Comparison of ENCODE assay signal across 1 cellular context in the genomic region with DNA sequence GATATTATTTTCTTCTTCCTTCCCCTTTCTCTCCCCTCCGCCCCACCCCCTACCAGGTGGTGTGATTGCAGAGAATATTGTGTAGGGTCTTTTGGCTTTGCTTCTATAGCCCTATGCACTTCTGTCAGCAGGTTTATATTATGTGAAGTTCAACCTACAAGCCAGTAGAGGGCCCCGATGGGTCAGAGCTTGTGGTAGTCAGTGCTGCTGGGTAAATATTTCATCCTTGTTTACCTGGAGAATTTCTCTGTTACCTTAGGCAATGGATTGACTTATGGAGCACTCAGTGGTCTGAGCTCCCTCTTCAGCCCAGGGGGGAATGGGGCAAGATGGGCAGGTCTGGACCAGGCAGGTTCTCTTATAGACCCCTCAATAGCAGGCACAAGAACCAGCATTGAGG.
TF ChIP-seq lines count a peak whose summit lies in the region.

No MANE protein-coding gene starts in this region.

TF ChIP-seq in H1, 55 proteins besides CTCF, POLR2A, EP300 and RAD21:
- TF ChIP-seq CHD1 (IDR thresholded peaks at IDR 0.05; ENCODE audit: low read depth, low read length) (no peak), USF2 (IDR thresholded peaks at IDR 0.05; ENCODE audit: low read length) (no peak), MAX (IDR thresholded peaks at IDR 0.05) (no peak), SP2 (IDR thresholded peaks at IDR 0.05; ENCODE audit: low read length) (no peak), SRF (IDR thresholded peaks at IDR 0.05; ENCODE audit: low read depth, low read length) (no peak), ATF3 (IDR thresholded peaks at IDR 0.05; ENCODE audit: insufficient read depth, low read depth, low read length) (no peak), SP1 (IDR thresholded peaks at IDR 0.05; ENCODE audit: low read depth, low read length) (no peak), BRCA1 (IDR thresholded peaks at IDR 0.05; ENCODE audit: low read depth, low read length) (no peak), E2F6 (IDR thresholded peaks at IDR 0.05) (no peak)
